Comparison of ENCODE assay signal across 1 cellular context in the genomic region with DNA sequence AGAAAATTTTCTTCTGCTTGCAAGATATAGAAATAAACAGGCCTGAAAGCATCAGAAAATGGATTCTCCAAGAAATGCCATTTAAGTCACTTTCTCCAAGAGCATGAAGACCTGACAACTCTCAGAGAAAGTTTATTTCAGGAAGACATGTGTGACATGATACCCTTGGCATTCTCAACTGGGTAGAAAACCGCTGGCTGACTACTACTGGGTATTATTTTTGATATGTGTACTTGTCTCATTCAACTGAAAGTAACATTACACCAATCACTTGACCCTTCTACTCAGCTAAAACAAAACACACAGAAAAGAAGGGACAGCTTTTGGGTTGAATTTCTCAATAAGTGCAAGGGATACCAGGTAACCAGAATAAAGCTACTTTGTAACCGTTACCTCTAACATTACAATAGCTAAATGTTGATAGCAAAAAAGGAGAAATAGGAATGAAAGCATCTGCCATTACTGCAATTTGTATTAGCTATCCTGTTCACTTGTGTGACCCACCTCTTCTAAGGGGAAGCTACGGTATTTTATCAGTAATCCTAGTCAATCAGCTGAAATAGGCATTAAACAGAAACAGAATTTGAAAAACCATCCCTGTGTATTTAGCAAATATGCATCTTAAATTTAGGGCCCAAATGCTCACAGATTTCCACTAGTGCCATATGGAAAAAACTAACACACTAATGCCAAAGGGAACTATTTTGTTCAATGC.
TF ChIP-seq lines count a peak whose summit lies in the region.

No MANE protein-coding gene starts in this region.

TF ChIP-seq in H1, 55 proteins besides CTCF, POLR2A, EP300 and RAD21:
- no peak for TF ChIP-seq CBX5 (IDR thresholded peaks at IDR 0.05; ENCODE audit: low read depth, low read length)
- TF ChIP-seq, protein P1, sequence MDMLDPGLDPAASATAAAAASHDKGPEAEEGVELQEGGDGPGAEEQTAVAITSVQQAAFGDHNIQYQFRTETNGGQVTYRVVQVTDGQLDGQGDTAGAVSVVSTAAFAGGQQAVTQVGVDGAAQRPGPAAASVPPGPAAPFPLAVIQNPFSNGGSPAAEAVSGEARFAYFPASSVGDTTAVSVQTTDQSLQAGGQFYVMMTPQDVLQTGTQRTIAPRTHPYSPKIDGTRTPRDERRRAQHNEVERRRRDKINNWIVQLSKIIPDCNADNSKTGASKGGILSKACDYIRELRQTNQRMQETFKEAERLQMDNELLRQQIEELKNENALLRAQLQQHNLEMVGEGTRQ (IDR thresholded peaks at IDR 0.05; ENCODE audit: low read length), result no peak
- TF ChIP-seq RNF2 (IDR thresholded peaks at IDR 0.05; ENCODE audit: borderline replicate concordance, low read depth, low read length, missing control alignments, poor library complexity, severe bottlenecking), result no peak
- no peak for TF ChIP-seq TAF7 (optimal IDR thresholded peaks at IDR 0.05; ENCODE audit: borderline replicate concordance, low read depth, low read length)
- no peak for TF ChIP-seq SAP30 (IDR thresholded peaks at IDR 0.05; ENCODE audit: insufficient read depth, insufficient replicate concordance, low read length)
- TF ChIP-seq CEBPB (IDR thresholded peaks at IDR 0.05; ENCODE audit: low read depth, low read length), result no peak
- TF ChIP-seq RBBP5 (IDR thresholded peaks at IDR 0.05; ENCODE audit: borderline replicate concordance, low read depth, low read length), result no peak
- TF ChIP-seq GABPA (IDR thresholded peaks at IDR 0.05; ENCODE audit: borderline replicate concordance, insufficient read depth, low read length), result no peak
- no peak for TF ChIP-seq ASH2L (IDR thresholded peaks at IDR 0.05; ENCODE audit: low read length)
- TF ChIP-seq BRCA1 (IDR thresholded peaks at IDR 0.05; ENCODE audit: low read depth, low read length), result no peak
- TF ChIP-seq EZH2 (IDR thresholded peaks at IDR 0.05; ENCODE audit: low read depth, low read length, severe bottlenecking), result no peak
- TF ChIP-seq ZNF274 (IDR thresholded peaks at IDR 0.05; ENCODE audit: borderline replicate concordance, extremely low read depth, low read length), result no peak
- TF ChIP-seq, protein P2, sequence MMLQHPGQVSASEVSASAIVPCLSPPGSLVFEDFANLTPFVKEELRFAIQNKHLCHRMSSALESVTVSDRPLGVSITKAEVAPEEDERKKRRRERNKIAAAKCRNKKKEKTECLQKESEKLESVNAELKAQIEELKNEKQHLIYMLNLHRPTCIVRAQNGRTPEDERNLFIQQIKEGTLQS (IDR thresholded peaks at IDR 0.05; ENCODE audit: insufficient read depth, low read depth, low read length), result no peak
- TF ChIP-seq TBP (IDR thresholded peaks at IDR 0.05; ENCODE audit: low read depth, low read length), result no peak
- TF ChIP-seq HDAC2 (IDR thresholded peaks at IDR 0.05; ENCODE audit: borderline replicate concordance in 1 of 2, low read depth in 2 of 2, low read length in 2 of 2), result no peak
